ENCODE assay signal across 9 cellular contexts in genomic region chr7:74625446-74625845, GRCh38. TPM values are rescaled to one million over a fixed set of nuclear protein-coding genes. Genes with fewer than 3 reads are reported as not detected.
A peak's percentile ranks its signal among the peaks of the same experiment; 100 is the strongest.
DNase-seq lines count a peak whose midpoint lies in the region; TF ChIP-seq lines count a peak whose summit lies in the region.
"Had no signal": no experiment of that assay in that cellular context is flagged by ENCODE, and none has a peak within 500 bp of the region (broad histone marks: within the 10 kb centered on the region; RNA-seq: fewer than 3 reads in every experiment).

No MANE protein-coding gene starts in this region.

- no peak overlapping the region for H3K4me3 ChIP-seq in OCI-LY7 (ENCODE audit: low read depth, low read length, poor library complexity, severe bottlenecking)
- H3K4me3 ChIP-seq in fibroblast of lung (replicated peaks in 1 of 4; ENCODE audit: control extremely low read depth in 1 of 4, insufficient read depth in 1 of 4, low read depth in 3 of 4, low read length in 4 of 4), result no peak overlapping the region

- H3K27ac ChIP-seq in OCI-LY7 (ENCODE audit: low read depth, low read length, poor library complexity, severe bottlenecking), result no peak overlapping the region
- no peak overlapping the region for H3K27ac ChIP-seq in fibroblast of lung (ENCODE audit: insufficient read depth, low read length)

- TF ChIP-seq CTCF in OCI-LY7 (conservative IDR thresholded peaks at IDR 0.05; ENCODE audit: low read length) (peak; percentile 50), fibroblast of lung (conservative IDR thresholded peaks at IDR 0.05 in 1 of 2, IDR thresholded peaks at IDR 0.05 in 1 of 2; ENCODE audit: low read depth in 1 of 2, low read length in 2 of 2) (peak in 1 of 2 donors; percentile 32)

- H2AFZ ChIP-seq in OCI-LY7 (ENCODE audit: low read length), result no peak overlapping the region
- H2AFZ ChIP-seq in fibroblast of lung (ENCODE audit: low read length), result peak overlapping the region; percentile 23

- DNase-seq in EH (ENCODE audit: low read depth) (peak; percentile 56), OCI-LY7 (ENCODE audit: low spot score) (peak; percentile 46), fibroblast of lung (ENCODE audit: low read depth in 2 of 2) (peak; percentile 42 to 77), pons (ENCODE audit: low spot score) (peak; percentile 71), H4 (ENCODE audit: low spot score) (no peak), UCSD-AML1 (lab: John Stamatoyannopoulos, UW; ENCODE audit: unreplicated experiment) (no peak), NCI-H446 (lab: John Stamatoyannopoulos, UW) (no peak)
- DNase-seq in stimulated activated CD4-positive, alpha-beta T cell treated with anti-CD3 and anti-CD28 coated beads, Interleukin-4, amount 100 ng/mL, for 4 hours, result no peak
- DNase-seq: SIG-M5 had no signal

- BruUV-seq in OCI-LY7 (replicated peaks; lab: Mats Ljungman, UMichigan), result no TSS peak

- no peaks in the 10 kb centered on the region for H3K27me3 ChIP-seq in fibroblast of lung (ENCODE audit: control insufficient read depth, insufficient read depth, low read length)

- no peak overlapping the region for H3K9ac ChIP-seq in fibroblast of lung (ENCODE audit: insufficient read depth, low read length)

- CTCF ChIA-PET in OCI-LY7 (lab: Charles Lee; ENCODE audit: unreplicated experiment), result no interaction called here

- H3K9me3 ChIP-seq in OCI-LY7 (ENCODE audit: low read length), result no peaks in the 10 kb centered on the region
- H3K9me3 ChIP-seq in fibroblast of lung (ENCODE audit: control insufficient read depth, insufficient read depth, low read depth, low read length), result no peaks in the 10 kb centered on the region

- POLR2A ChIA-PET in OCI-LY7 (lab: Charles Lee), result interaction anchor here (0.9 kb wide), 1 partner anchor 452 kb away, joined by 3 read pairs; no protein-coding TSS in a partner anchor

- intact Hi-C loops in OCI-LY7 (cut with micrococcal nuclease; ENCODE audit: unreplicated experiment), result no loop called here

- no peaks in the 10 kb centered on the region for H3K36me3 ChIP-seq in OCI-LY7 (ENCODE audit: insufficient read depth, low read length)
- no peaks in the 10 kb centered on the region for H3K36me3 ChIP-seq in fibroblast of lung (ENCODE audit: control insufficient read depth, insufficient read depth, low read length)

- no peaks in the 10 kb centered on the region for H3K79me2 ChIP-seq in OCI-LY7 (ENCODE audit: insufficient read depth, low read depth, low read length)
- H3K79me2 ChIP-seq in fibroblast of lung (ENCODE audit: control insufficient read depth, insufficient read depth, low read length), result no peaks in the 10 kb centered on the region

- no peaks in the 10 kb centered on the region for H3K9me2 ChIP-seq in OCI-LY7 (ENCODE audit: insufficient read depth, low read length)

- no peaks in the 10 kb centered on the region for H4K20me1 ChIP-seq in OCI-LY7 (ENCODE audit: insufficient read depth, low read length)
- H4K20me1 ChIP-seq in fibroblast of lung (ENCODE audit: control insufficient read depth, extremely low read depth, insufficient read depth, low read length), result no peaks in the 10 kb centered on the region

- H3K4me2 ChIP-seq in OCI-LY7 (ENCODE audit: low read length) (no peak overlapping the region), fibroblast of lung (ENCODE audit: extremely low read depth, insufficient read depth, low read length) (no peak overlapping the region)

- H3K4me1 ChIP-seq in OCI-LY7 (ENCODE audit: insufficient read depth, low read length, poor library complexity, severe bottlenecking) (peaks cover 7% of the 10 kb centered on the region), fibroblast of lung (ENCODE audit: control insufficient read depth, extremely low read depth, insufficient read depth, low read length) (no peaks in the 10 kb centered on the region)

RNA-seq across cellular contexts. Expression of gene GTF2I, which starts 32.1 kb away (rescaled TPM):
- 145 and 188 TPM in 2 replicates for total RNA-seq in OCI-LY7 (2014; rRNA removed; shearing (Covaris generic))
- total RNA-seq in OCI-LY7 (2022) (269 and 281 TPM in 2 replicates), fibroblast of lung (82.7 and 105 TPM in 2 replicates)
- polyA plus RNA-seq in fibroblast of lung, result 79.3 and 81.3 TPM in 2 replicates
- 75.9 and 79.4 TPM in 2 replicates for polyA plus RNA-seq in fibroblast of lung (2012)
- polyA minus RNA-seq in fibroblast of lung (ENCODE audit: low replicate concordance), result 30.9 and 38.6 TPM in 2 replicates
- total RNA-seq in H4 (2014; rRNA removed; shearing (Covaris generic)), result 114 and 135 TPM in 2 replicates

Comparison
In these comparisons a context has a peak if more than half of its experiments do, and no peak if none do; other contexts are left out.
1. DNase-seq: peak in EH (single experiment), OCI-LY7 (single experiment), fibroblast of lung (2 of 2) and pons (single experiment); none in stimulated activated CD4-positive, alpha-beta T cell treated with anti-CD3 and anti-CD28 coated beads, Interleukin-4, amount 100 ng/mL, for 4 hours (0 of 2), H4 (single experiment), UCSD-AML1 (single experiment) and NCI-H446 (0 of 2).